31 cellular contexts compared by ENCODE assay signal in genomic region chr4:40978548-40978947, GRCh38.
"Had no signal": no experiment of that assay in that cellular context is flagged by ENCODE, and none has a peak within 500 bp of the region (broad histone marks: within the 10 kb centered on the region; RNA-seq: fewer than 3 reads in every experiment).

No MANE protein-coding gene starts in this region.

- H3K36me3 ChIP-seq: gastroesophageal sphincter, left lung, neutrophil, suprapubic skin, transverse colon, upper lobe of right lung, uterus had no signal

- H3K9me3 ChIP-seq: gastroesophageal sphincter, left lung, mucosa of descending colon, neutrophil, suprapubic skin, transverse colon, upper lobe of right lung, uterus had no signal

- H3K9me3 Mint-ChIP-seq: mesothelial cell of epicardium; natural killer cell treated with Interleukin-12 subunit alpha and Interleukin-12 subunit beta and Interleukin-15 and Interleukin-18, amount 100 ng/mL, for 72 hours; neural crest cell; stimulated activated naive CD8-positive, alpha-beta T cell treated with anti-CD3 and anti-CD28 coated beads, Interleukin-15, amount 100 ng/mL, for 72 hours had no signal

- H3K36me3 Mint-ChIP-seq: naive B cell; natural killer cell treated with Interleukin-12 subunit alpha and Interleukin-12 subunit beta and Interleukin-15 and Interleukin-18, amount 100 ng/mL, for 72 hours had no signal

- ATAC-seq: esophagus mucosa; foreskin keratinocyte; gastroesophageal sphincter; heart left ventricle; left cardiac atrium; left lung; mucosa of descending colon; natural killer cell treated with Interleukin-12 subunit alpha and Interleukin-12 subunit beta and Interleukin-15 and Interleukin-18, amount 100 ng/mL, for 72 hours; sciatic nerve; stimulated activated naive CD8-positive, alpha-beta T cell treated with anti-CD3 and anti-CD28 coated beads, Interleukin-15, amount 100 ng/mL, for 72 hours; upper lobe of right lung had no signal

- H3K4me3 ChIP-seq: dorsolateral prefrontal cortex, gastroesophageal sphincter, heart left ventricle, hepatocyte, left lung, mucosa of descending colon, smooth muscle cell, suprapubic skin, transverse colon, upper lobe of right lung, uterus had no signal

- H3K27me3 ChIP-seq: dorsolateral prefrontal cortex, foreskin keratinocyte, gastroesophageal sphincter, heart left ventricle, hepatocyte, left lung, neutrophil, suprapubic skin, transverse colon, upper lobe of right lung, uterus had no signal

- DNase-seq: dorsolateral prefrontal cortex; effector CD4-positive, alpha-beta T cell; foreskin keratinocyte; heart left ventricle; left cardiac atrium; left lung; mesenchymal stem cell; mucosa of descending colon; naive B cell; stimulated activated CD4-positive, alpha-beta T cell treated with anti-CD3 and anti-CD28 coated beads, Interleukin-12 subunit alpha, Interleukin-12 subunit beta, amount 100 ng/mL, for 4 hours; stimulated activated CD4-positive, alpha-beta T cell treated with anti-CD3 and anti-CD28 coated beads, Interleukin-1b, Interleukin-23, amount 100 ng/mL, for 48 hours; stimulated activated CD4-positive, alpha-beta T cell treated with anti-CD3 and anti-CD28 coated beads, Interleukin-4, amount 100 ng/mL, for 1 hour; stimulated activated CD8-positive, alpha-beta memory T cell treated with anti-CD3 and anti-CD28 coated beads, Interleukin-4, amount 100 ng/mL, for 48 hours; stimulated activated naive CD4-positive, alpha-beta T cell; stimulated activated naive CD8-positive, alpha-beta T cell treated with anti-CD3 and anti-CD28 coated beads, Interleukin-15, amount 100 ng/mL, for 72 hours; transverse colon; upper lobe of right lung; uterus had no signal

- H3K4me1 Mint-ChIP-seq: naive B cell; stimulated activated naive CD8-positive, alpha-beta T cell treated with anti-CD3 and anti-CD28 coated beads, Interleukin-15, amount 100 ng/mL, for 72 hours had no signal

- H3K4me1 ChIP-seq: foreskin keratinocyte, parathyroid adenoma, transverse colon, uterus had no signal

- H3K27me3 Mint-ChIP-seq: progenitor cell of endocrine pancreas had no signal

- H3K4me3 Mint-ChIP-seq: mesothelial cell of epicardium; naive B cell; natural killer cell treated with Interleukin-12 subunit alpha and Interleukin-12 subunit beta and Interleukin-15 and Interleukin-18, amount 100 ng/mL, for 72 hours; neural crest cell; stimulated activated naive CD8-positive, alpha-beta T cell treated with anti-CD3 and anti-CD28 coated beads, Interleukin-15, amount 100 ng/mL, for 72 hours had no signal

- H3K27ac ChIP-seq: dorsolateral prefrontal cortex, epithelial cell of prostate, foreskin keratinocyte, gastroesophageal sphincter, heart left ventricle, hepatocyte, left lung, neutrophil, parathyroid adenoma, suprapubic skin, transverse colon, upper lobe of right lung, uterus had no signal

- H3K27ac Mint-ChIP-seq: mesothelial cell of epicardium; naive B cell; natural killer cell treated with Interleukin-12 subunit alpha and Interleukin-12 subunit beta and Interleukin-15 and Interleukin-18, amount 100 ng/mL, for 72 hours; progenitor cell of endocrine pancreas; stimulated activated naive CD8-positive, alpha-beta T cell treated with anti-CD3 and anti-CD28 coated beads, Interleukin-15, amount 100 ng/mL, for 72 hours had no signal
